In the genomic region with DNA sequence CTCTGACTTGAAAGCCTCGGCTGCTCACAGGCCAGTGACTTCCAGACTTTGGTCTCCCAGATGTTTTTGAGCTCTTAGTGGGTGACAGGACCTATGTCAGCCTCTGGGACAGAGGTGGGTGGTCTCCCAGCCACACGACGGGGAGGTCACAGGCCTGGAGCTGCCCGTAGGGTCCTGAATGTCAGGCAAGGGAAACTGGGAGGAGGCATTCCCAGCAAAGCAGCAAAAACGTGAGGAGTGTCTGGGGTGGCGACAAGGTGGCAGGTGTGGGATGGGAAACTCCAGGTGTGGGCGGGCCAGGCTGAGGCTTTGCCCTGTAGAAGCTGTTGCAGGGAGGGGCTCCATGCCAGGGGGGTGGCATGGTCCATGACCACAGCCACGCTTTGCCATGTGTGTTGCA, we compare ENCODE assay signal across 19 cellular contexts.
"Had no signal": no experiment of that assay in that cellular context is flagged by ENCODE, and none has a peak within 500 bp of the region (broad histone marks: within the 10 kb centered on the region; RNA-seq: fewer than 3 reads in every experiment).

No MANE protein-coding gene starts in this region.

- H3K27ac ChIP-seq: SK-N-MC, VCaP had no signal

- ATAC-seq: activated T-cell treated with anti-CD3 and anti-CD28 coated beads, Interleukin-2, amount 50 U/mL, for 4 hours; activated T-helper 17 cell treated with anti-CD3 and anti-CD28 coated beads, Interleukin-2, amount 50 U/mL, for 72 hours had no signal

- DNase-seq: activated CD4-positive, alpha-beta memory T cell treated with anti-CD3 and anti-CD28 coated beads for 36 hours; activated CD4-positive, alpha-beta T cell treated with anti-CD3 and anti-CD28 coated beads, Interleukin-2, amount 10 ng/mL, durations not matched to agents 7 days and 5 days; activated CD4-positive, CD25-positive, alpha-beta regulatory T cell; activated CD8-positive, alpha-beta memory T cell treated with anti-CD3 and anti-CD28 coated beads for 24 hours; activated gamma-delta T cell; activated naive CD4-positive, alpha-beta T cell treated with anti-CD3 and anti-CD28 coated beads for 36 hours; activated T-cell treated with anti-CD3 and anti-CD28 coated beads, Interleukin-2, amount 50 U/mL, for 4 hours; amygdala; MM.1S; NCI-H146; NCI-H187 treated with DMSO at 0.1 percent for 48 hours; NCI-H2081 treated with DMSO at 0.1 percent for 48 hours; NCI-H446; NCI-H524; T-helper 1 cell had no signal

- H3K4me3 Mint-ChIP-seq: activated CD4-positive, alpha-beta memory T cell treated with anti-CD3 and anti-CD28 coated beads for 36 hours; activated CD4-positive, alpha-beta T cell treated with anti-CD3 and anti-CD28 coated beads, Interleukin-2, amount 10 ng/mL, durations not matched to agents 7 days and 5 days; activated naive CD4-positive, alpha-beta T cell treated with anti-CD3 and anti-CD28 coated beads for 36 hours; activated naive CD8-positive, alpha-beta T cell; activated T-cell treated with anti-CD3 and anti-CD28 coated beads, Interleukin-2, amount 50 U/mL, for 4 hours; activated T-helper 17 cell treated with anti-CD3 and anti-CD28 coated beads, Interleukin-2, amount 50 U/mL, for 72 hours had no signal

- H3K36me3 Mint-ChIP-seq: activated CD4-positive, alpha-beta memory T cell treated with anti-CD3 and anti-CD28 coated beads for 36 hours; activated naive CD8-positive, alpha-beta T cell had no signal

- H3K27ac Mint-ChIP-seq: activated CD4-positive, alpha-beta memory T cell treated with anti-CD3 and anti-CD28 coated beads for 36 hours; activated CD4-positive, alpha-beta T cell treated with anti-CD3 and anti-CD28 coated beads, Interleukin-2, amount 10 ng/mL, durations not matched to agents 7 days and 5 days; activated naive CD4-positive, alpha-beta T cell treated with anti-CD3 and anti-CD28 coated beads for 36 hours; activated naive CD8-positive, alpha-beta T cell; activated T-helper 17 cell treated with anti-CD3 and anti-CD28 coated beads, Interleukin-2, amount 50 U/mL, for 72 hours had no signal

- H3K9me3 Mint-ChIP-seq: activated CD4-positive, alpha-beta memory T cell treated with anti-CD3 and anti-CD28 coated beads for 36 hours; activated CD4-positive, alpha-beta T cell treated with anti-CD3 and anti-CD28 coated beads, Interleukin-2, amount 10 ng/mL, durations not matched to agents 7 days and 5 days; activated naive CD4-positive, alpha-beta T cell treated with anti-CD3 and anti-CD28 coated beads for 36 hours; activated T-cell treated with anti-CD3 and anti-CD28 coated beads, Interleukin-2, amount 50 U/mL, for 4 hours; activated T-helper 17 cell treated with anti-CD3 and anti-CD28 coated beads, Interleukin-2, amount 50 U/mL, for 72 hours had no signal

- H3K4me3 ChIP-seq: SK-N-MC had no signal
